16 cellular contexts compared by ENCODE assay signal in the genomic region with DNA sequence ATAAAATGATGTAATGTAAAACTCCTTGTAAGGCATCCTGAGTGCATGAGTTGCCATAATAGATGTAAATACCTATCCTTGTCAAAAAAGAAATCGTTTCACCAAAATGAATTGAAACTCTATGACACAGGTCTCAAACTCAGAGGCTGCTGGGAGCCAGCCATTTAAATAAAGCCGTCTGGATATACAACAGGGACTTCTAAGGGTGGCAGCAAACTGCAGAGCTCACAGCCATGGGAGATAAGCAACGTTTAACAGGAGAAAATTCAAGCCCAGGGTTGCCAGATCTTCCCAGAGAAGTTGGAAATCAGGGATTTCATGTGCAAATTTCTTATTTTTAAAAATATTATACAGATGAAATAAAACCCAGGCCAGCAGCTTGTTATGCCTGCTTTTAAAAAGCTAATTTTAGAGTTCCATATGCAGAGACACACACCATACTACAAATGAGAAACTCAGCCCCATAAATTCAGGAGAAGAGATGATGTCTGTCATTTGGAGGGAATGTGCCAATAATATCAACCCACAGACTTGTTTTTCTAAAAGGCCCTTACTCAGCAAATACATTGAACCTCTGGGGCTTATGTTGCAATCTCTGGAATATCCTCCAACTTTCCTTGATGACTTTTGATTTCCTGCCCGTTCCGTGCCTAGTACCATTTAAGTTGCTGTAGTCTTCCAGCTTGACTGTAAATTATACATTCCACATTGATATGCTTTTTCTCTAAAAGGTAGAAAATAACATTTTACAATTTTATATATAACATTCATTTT.
DNase-seq lines count a peak whose midpoint lies in the region; ATAC-seq and TF ChIP-seq lines count a peak whose summit lies in the region.
"Had no signal": no experiment of that assay in that cellular context is flagged by ENCODE, and none has a peak within 500 bp of the region (broad histone marks: within the 10 kb centered on the region; RNA-seq: fewer than 3 reads in every experiment).

No MANE protein-coding gene starts in this region.

- H3K4me3 ChIP-seq in fibroblast of mammary gland (ENCODE audit: control insufficient read depth, low read depth, low read length): no peak overlapping the region
- H3K4me3 ChIP-seq: gastroesophageal sphincter, mucosa of descending colon, neural progenitor cell had no signal

- no peak overlapping the region for H3K4me3 Mint-ChIP-seq in T-helper 17 cell
- no peak overlapping the region for H3K4me3 Mint-ChIP-seq in activated CD8-positive, alpha-beta T cell treated with anti-CD3 and anti-CD28 coated beads for 36 hours
- H3K4me3 Mint-ChIP-seq: neural progenitor cell, T-cell had no signal

- DNase-seq in AG08395 (ENCODE audit: low spot score) (peak; percentile 59), T-helper 17 cell (no peak), fibroblast of mammary gland (ENCODE audit: low read depth) (peak; percentile 94), omental fat pad (ENCODE audit: low spot score) (no peak), NCI-H187 treated with DMSO at 0.1 percent for 48 hours (lab: John Stamatoyannopoulos, UW) (no peak)
- DNase-seq in activated CD8-positive, alpha-beta T cell treated with anti-CD3 and anti-CD28 coated beads for 36 hours: no peak
- DNase-seq: activated CD4-positive, alpha-beta T cell treated with anti-CD3 and anti-CD28 coated beads, Interleukin-2, amount 50 U/mL, for 1 hour; activated CD8-positive, alpha-beta memory T cell treated with anti-CD3 and anti-CD28 coated beads, Interleukin-2, amount 50 U/mL, for 48 hours; activated gamma-delta T cell; mucosa of descending colon; T-cell had no signal

- no peak for TF ChIP-seq CTCF in fibroblast of mammary gland (conservative IDR thresholded peaks at IDR 0.05; ENCODE audit: control insufficient read depth, insufficient read depth, low read depth, low read length)
- TF ChIP-seq CTCF in omental fat pad (IDR thresholded peaks at IDR 0.05): no peak
- TF ChIP-seq CTCF in activated CD8-positive, alpha-beta T cell treated with anti-CD3 and anti-CD28 coated beads for 36 hours (IDR thresholded peaks at IDR 0.05): no peak

- peaks cover 6% of the 10 kb centered on the region for H3K27me3 Mint-ChIP-seq in T-helper 17 cell
- H3K27me3 Mint-ChIP-seq in activated CD8-positive, alpha-beta T cell treated with anti-CD3 and anti-CD28 coated beads for 36 hours: peaks cover 3% of the 10 kb centered on the region
- H3K27me3 Mint-ChIP-seq: T-cell had no signal

- intact Hi-C loops in activated CD8-positive, alpha-beta T cell treated with anti-CD3 and anti-CD28 coated beads for 36 hours (cut with micrococcal nuclease): no loop called here

- no peaks in the 10 kb centered on the region for H3K9me3 ChIP-seq in T-helper 17 cell (ENCODE audit: control insufficient read depth, low read length, poor library complexity, severe bottlenecking)
- H3K9me3 ChIP-seq: Caco-2, gastroesophageal sphincter, mucosa of descending colon had no signal

- no peaks in the 10 kb centered on the region for H3K36me3 Mint-ChIP-seq in T-helper 17 cell (ENCODE audit: low read depth)
- H3K36me3 Mint-ChIP-seq in activated CD8-positive, alpha-beta T cell treated with anti-CD3 and anti-CD28 coated beads for 36 hours (ENCODE audit: low read depth): no peaks in the 10 kb centered on the region
- H3K36me3 Mint-ChIP-seq: neural progenitor cell, T-cell had no signal

- CTCF ChIA-PET in activated CD8-positive, alpha-beta T cell treated with anti-CD3 and anti-CD28 coated beads for 36 hours (lab: Charles Lee): interaction anchor here (1.2 kb wide), 1 partner anchor 14 kb away, joined by 3 read pairs; no protein-coding TSS in a partner anchor

- peak overlapping the region; percentile 9 for H3K27ac Mint-ChIP-seq in T-helper 17 cell
- H3K27ac Mint-ChIP-seq in activated CD8-positive, alpha-beta T cell treated with anti-CD3 and anti-CD28 coated beads for 36 hours: no peak overlapping the region
- H3K27ac Mint-ChIP-seq: neural progenitor cell, T-cell had no signal

- no peak for ATAC-seq in T-helper 17 cell
- peak; percentile 64 for ATAC-seq in omental fat pad (ENCODE audit: low FRiP score)
- no peak for ATAC-seq in activated CD8-positive, alpha-beta T cell treated with anti-CD3 and anti-CD28 coated beads for 36 hours
- no peak for ATAC-seq in HG03432 (IDR thresholded peaks at IDR 0.05; ENCODE audit: unreplicated experiment)
- ATAC-seq in HG02970 (IDR thresholded peaks at IDR 0.05; ENCODE audit: low FRiP score, unreplicated experiment): no peak
- ATAC-seq: gastroesophageal sphincter, T-cell had no signal

- peaks cover 10% of the 10 kb centered on the region for H3K4me1 Mint-ChIP-seq in T-helper 17 cell
- no peaks in the 10 kb centered on the region for H3K4me1 Mint-ChIP-seq in activated CD8-positive, alpha-beta T cell treated with anti-CD3 and anti-CD28 coated beads for 36 hours (ENCODE audit: low read depth)

- no peaks in the 10 kb centered on the region for H3K9me3 Mint-ChIP-seq in activated CD8-positive, alpha-beta T cell treated with anti-CD3 and anti-CD28 coated beads for 36 hours
- H3K9me3 Mint-ChIP-seq: neural progenitor cell, T-cell had no signal

- POLR2A ChIA-PET in activated CD8-positive, alpha-beta T cell treated with anti-CD3 and anti-CD28 coated beads for 36 hours (lab: Charles Lee): no interaction called here

Comparison
In these comparisons a context has a peak if more than half of its experiments do, and no peak if none do; other contexts are left out.
1. DNase-seq: peak in AG08395 (single experiment) and fibroblast of mammary gland (single experiment); none in T-helper 17 cell (0 of 3), omental fat pad (single experiment), activated CD8-positive, alpha-beta T cell treated with anti-CD3 and anti-CD28 coated beads for 36 hours (single experiment) and NCI-H187 treated with DMSO at 0.1 percent for 48 hours (single experiment).